ENCODE assay signal across 1 cellular context in genomic region chr14:100236873-100237272, GRCh38.
TF ChIP-seq lines count a peak whose summit lies in the region.

No MANE protein-coding gene starts in this region.

TF ChIP-seq in SK-N-SH, 30 proteins besides CTCF, POLR2A, EP300 and RAD21 (continued from another document):
- no peak for TF ChIP-seq PBX3 (IDR thresholded peaks at IDR 0.05)
- no peak for TF ChIP-seq USF1 (IDR thresholded peaks at IDR 0.05; ENCODE audit: borderline replicate concordance, low read depth)
- no peak for TF ChIP-seq CHD2 (IDR thresholded peaks at IDR 0.05; ENCODE audit: low read length, partially characterized antibody)
- TF ChIP-seq NRF1 (IDR thresholded peaks at IDR 0.05; ENCODE audit: low read depth, low read length) = no peak
- no peak for TF ChIP-seq MXI1 (IDR thresholded peaks at IDR 0.05; ENCODE audit: low read depth, low read length)
- TF ChIP-seq TEAD4 (IDR thresholded peaks at IDR 0.05; ENCODE audit: borderline replicate concordance, insufficient read depth) = no peak
